ENCODE assay signal across 19 cellular contexts in the genomic region with DNA sequence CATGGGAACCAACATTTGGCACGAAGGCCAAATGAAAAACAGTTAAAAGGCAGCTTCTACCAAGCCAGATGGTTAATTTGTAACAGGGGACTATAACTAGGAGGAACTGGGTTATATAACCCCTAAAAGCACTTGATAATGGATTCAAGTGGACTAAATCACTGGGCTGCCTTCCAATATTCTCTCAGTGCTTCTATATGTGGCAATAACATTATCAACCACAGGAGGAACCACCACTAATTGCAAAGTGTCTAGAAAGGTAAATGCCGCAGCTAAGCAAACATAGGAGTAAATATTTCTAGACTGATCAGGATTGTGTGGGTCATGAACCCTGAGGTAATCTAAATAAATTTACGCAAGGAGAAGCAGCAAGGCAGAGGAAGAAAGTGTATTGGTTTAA.
DNase-seq lines count a peak whose midpoint lies in the region; ATAC-seq and TF ChIP-seq lines count a peak whose summit lies in the region.
"Had no signal": no experiment of that assay in that cellular context is flagged by ENCODE, and none has a peak within 500 bp of the region (broad histone marks: within the 10 kb centered on the region; RNA-seq: fewer than 3 reads in every experiment).

No MANE protein-coding gene starts in this region.

- H3K27me3 Mint-ChIP-seq in activated CD4-positive, alpha-beta T cell treated with anti-CD3 and anti-CD28 coated beads, Interleukin-2, amount 10 ng/mL, durations not matched to agents 24 days and 14 days = no peaks in the 10 kb centered on the region
- H3K27me3 Mint-ChIP-seq: activated naive CD8-positive, alpha-beta T cell treated with anti-CD3 and anti-CD28 coated beads, Interleukin-2, amount 50 U/mL, for 24 hours; CD4-positive, alpha-beta T cell; central memory CD8-positive, alpha-beta T cell; naive B cell had no signal

- no peak overlapping the region for H3K4me3 ChIP-seq in kidney epithelial cell (ENCODE audit: low read depth, low read length)
- H3K4me3 ChIP-seq: left ventricle myocardium inferior, psoas muscle, upper lobe of left lung had no signal

- H3K27me3 ChIP-seq in kidney epithelial cell (ENCODE audit: control insufficient read depth, insufficient read depth, low read length) = no peaks in the 10 kb centered on the region
- H3K27me3 ChIP-seq: upper lobe of left lung had no signal

- no peak for TF ChIP-seq CTCF in kidney epithelial cell (IDR thresholded peaks at IDR 0.05; ENCODE audit: insufficient read depth, low read length, poor library complexity, severe bottlenecking)

- H3K4me3 Mint-ChIP-seq in activated CD4-positive, alpha-beta T cell treated with anti-CD3 and anti-CD28 coated beads, Interleukin-2, amount 10 ng/mL, durations not matched to agents 24 days and 14 days = no peak overlapping the region
- H3K4me3 Mint-ChIP-seq: activated naive CD8-positive, alpha-beta T cell treated with anti-CD3 and anti-CD28 coated beads, Interleukin-2, amount 50 U/mL, for 24 hours; CD4-positive, alpha-beta T cell; central memory CD8-positive, alpha-beta T cell; naive B cell had no signal

- no peak for ATAC-seq in GM19324 (IDR thresholded peaks at IDR 0.05; ENCODE audit: low FRiP score, unreplicated experiment)
- ATAC-seq: activated naive CD8-positive, alpha-beta T cell treated with anti-CD3 and anti-CD28 coated beads, Interleukin-2, amount 50 U/mL, for 24 hours; psoas muscle had no signal

- intact Hi-C loops in activated CD4-positive, alpha-beta T cell treated with anti-CD3 and anti-CD28 coated beads, Interleukin-2, amount 10 ng/mL, durations not matched to agents 24 days and 14 days (cut with micrococcal nuclease) = no loop called here

- no peaks in the 10 kb centered on the region for H3K36me3 Mint-ChIP-seq in activated CD4-positive, alpha-beta T cell treated with anti-CD3 and anti-CD28 coated beads, Interleukin-2, amount 10 ng/mL, durations not matched to agents 24 days and 14 days (ENCODE audit: low read depth)
- H3K36me3 Mint-ChIP-seq: naive B cell had no signal

- H3K27ac Mint-ChIP-seq in activated CD4-positive, alpha-beta T cell treated with anti-CD3 and anti-CD28 coated beads, Interleukin-2, amount 10 ng/mL, durations not matched to agents 24 days and 14 days = no peak overlapping the region
- H3K27ac Mint-ChIP-seq: activated naive CD8-positive, alpha-beta T cell treated with anti-CD3 and anti-CD28 coated beads, Interleukin-2, amount 50 U/mL, for 24 hours; CD4-positive, alpha-beta T cell; naive B cell had no signal

- H3K9me3 Mint-ChIP-seq in activated CD4-positive, alpha-beta T cell treated with anti-CD3 and anti-CD28 coated beads, Interleukin-2, amount 10 ng/mL, durations not matched to agents 24 days and 14 days = no peaks in the 10 kb centered on the region
- H3K9me3 Mint-ChIP-seq: activated naive CD8-positive, alpha-beta T cell treated with anti-CD3 and anti-CD28 coated beads, Interleukin-2, amount 50 U/mL, for 24 hours had no signal

- no peak overlapping the region for H3K27ac ChIP-seq in caudate nucleus (ENCODE audit: low read depth, low read length)
- H3K27ac ChIP-seq: left ventricle myocardium inferior, psoas muscle, upper lobe of left lung had no signal

- no peaks in the 10 kb centered on the region for H3K36me3 ChIP-seq in kidney epithelial cell (ENCODE audit: control insufficient read depth, insufficient read depth, low read length)
- H3K36me3 ChIP-seq: left ventricle myocardium inferior, upper lobe of left lung had no signal

- DNase-seq in COR-L47 (lab: John Stamatoyannopoulos, UW) (peak; percentile 71), NCI-H1417 (lab: John Stamatoyannopoulos, UW) (peak in 2 of 3 experiments; percentile 63 to 92), NCI-H748 treated with DMSO at 0.1 percent for 48 hours (lab: John Stamatoyannopoulos, UW) (peak; percentile 90), kidney epithelial cell (ENCODE audit: low read depth) (peak; percentile 4), caudate nucleus (lab: John Stamatoyannopoulos, UW) (no peak), medulla oblongata (ENCODE audit: extremely low spot score) (no peak)
- DNase-seq in activated CD4-positive, alpha-beta T cell treated with anti-CD3 and anti-CD28 coated beads, Interleukin-2, amount 10 ng/mL, durations not matched to agents 24 days and 14 days = no peak
- DNase-seq: activated CD8-positive, alpha-beta memory T cell treated with anti-CD3 and anti-CD28 coated beads for 24 hours; activated naive CD8-positive, alpha-beta T cell treated with anti-CD3 and anti-CD28 coated beads, Interleukin-2, amount 50 U/mL, for 24 hours; CD4-positive, alpha-beta T cell; effector memory CD4-positive, alpha-beta T cell; left ventricle myocardium inferior; naive B cell; NCI-H1048; psoas muscle; stimulated activated naive CD4-positive, alpha-beta T cell; upper lobe of left lung had no signal

- no peaks in the 10 kb centered on the region for H3K4me1 Mint-ChIP-seq in activated CD4-positive, alpha-beta T cell treated with anti-CD3 and anti-CD28 coated beads, Interleukin-2, amount 10 ng/mL, durations not matched to agents 24 days and 14 days
- H3K4me1 Mint-ChIP-seq: activated naive CD8-positive, alpha-beta T cell treated with anti-CD3 and anti-CD28 coated beads, Interleukin-2, amount 50 U/mL, for 24 hours; central memory CD8-positive, alpha-beta T cell; naive B cell had no signal

Comparison
In these comparisons a context has a peak if more than half of its experiments do, and no peak if none do; other contexts are left out.
1. DNase-seq: peak in COR-L47 (single experiment), NCI-H1417 (2 of 3), NCI-H748 treated with DMSO at 0.1 percent for 48 hours (single experiment) and kidney epithelial cell (single experiment); none in caudate nucleus (0 of 61), activated CD4-positive, alpha-beta T cell treated with anti-CD3 and anti-CD28 coated beads, Interleukin-2, amount 10 ng/mL, durations not matched to agents 24 days and 14 days (single experiment) and medulla oblongata (single experiment).